In genomic region chr1:221753828-221754188, GRCh38 we compare ENCODE assay signal across 10 cellular contexts. TPM values are rescaled to one million over a fixed set of nuclear protein-coding genes. Genes with fewer than 3 reads are reported as not detected.
DNase-seq lines count a peak whose midpoint lies in the region; ATAC-seq and TF ChIP-seq lines count a peak whose summit lies in the region.
"Had no signal": no experiment of that assay in that cellular context is flagged by ENCODE, and none has a peak within 500 bp of the region (broad histone marks: within the 10 kb centered on the region; RNA-seq: fewer than 3 reads in every experiment).

No MANE protein-coding gene starts in this region.

- H3K4me1 ChIP-seq in PC-3 (ENCODE audit: insufficient read depth, low read length): no peaks in the 10 kb centered on the region
- H3K4me1 ChIP-seq: colonic mucosa, SJCRH30 had no signal

- no peak overlapping the region for H2AFZ ChIP-seq in PC-3 (ENCODE audit: low read length)

- no TSS peak for BruUV-seq in PC-3 (replicated peaks; lab: Mats Ljungman, UMichigan)

- no peaks in the 10 kb centered on the region for H3K36me3 Mint-ChIP-seq in activated naive CD4-positive, alpha-beta T cell treated with anti-CD3 and anti-CD28 coated beads for 36 hours (ENCODE audit: low read depth)
- peaks cover 5% of the 10 kb centered on the region for H3K36me3 Mint-ChIP-seq in stimulated activated effector memory CD8-positive, alpha-beta T cell treated with anti-CD3 and anti-CD28 coated beads, Interleukin-12 subunit alpha, Interleukin-12 subunit beta, amount 100 ng/mL, for 72 hours

- H3K9me3 ChIP-seq in PC-3 (ENCODE audit: low read length): no peaks in the 10 kb centered on the region
- H3K9me3 ChIP-seq: colonic mucosa, SJCRH30 had no signal

- no peak overlapping the region for H3K27ac ChIP-seq in PC-3 (ENCODE audit: low read length)
- H3K27ac ChIP-seq: colonic mucosa, SJCRH30 had no signal

- peak overlapping the region; percentile 82 for H3K27ac Mint-ChIP-seq in activated naive CD4-positive, alpha-beta T cell treated with anti-CD3 and anti-CD28 coated beads for 36 hours
- peak overlapping the region; percentile 56 for H3K27ac Mint-ChIP-seq in stimulated activated effector memory CD8-positive, alpha-beta T cell treated with anti-CD3 and anti-CD28 coated beads, Interleukin-12 subunit alpha, Interleukin-12 subunit beta, amount 100 ng/mL, for 72 hours

- no peaks in the 10 kb centered on the region for H3K79me2 ChIP-seq in PC-3 (ENCODE audit: low read length)

- 0 out of 2 replicates have a peak, but pooled peaks cover 4% of the 10 kb centered on the region for H3K9me2 ChIP-seq in PC-3 (replicated peaks; ENCODE audit: low read length)

- H3K27me3 Mint-ChIP-seq in activated naive CD4-positive, alpha-beta T cell treated with anti-CD3 and anti-CD28 coated beads for 36 hours (ENCODE audit: low read depth): peaks cover 2% of the 10 kb centered on the region

- H3K4me2 ChIP-seq in PC-3 (ENCODE audit: low read length): no peak overlapping the region

- peaks cover 37% of the 10 kb centered on the region for H3K4me1 Mint-ChIP-seq in activated naive CD4-positive, alpha-beta T cell treated with anti-CD3 and anti-CD28 coated beads for 36 hours (ENCODE audit: low read depth)
- peaks cover 42% of the 10 kb centered on the region for H3K4me1 Mint-ChIP-seq in stimulated activated effector memory CD8-positive, alpha-beta T cell treated with anti-CD3 and anti-CD28 coated beads, Interleukin-12 subunit alpha, Interleukin-12 subunit beta, amount 100 ng/mL, for 72 hours

- no peak overlapping the region for H3K4me3 Mint-ChIP-seq in activated naive CD4-positive, alpha-beta T cell treated with anti-CD3 and anti-CD28 coated beads for 36 hours
- peak overlapping the region; percentile 53 for H3K4me3 Mint-ChIP-seq in stimulated activated effector memory CD8-positive, alpha-beta T cell treated with anti-CD3 and anti-CD28 coated beads, Interleukin-12 subunit alpha, Interleukin-12 subunit beta, amount 100 ng/mL, for 72 hours

- CTCF ChIA-PET in activated naive CD4-positive, alpha-beta T cell treated with anti-CD3 and anti-CD28 coated beads for 36 hours (lab: Charles Lee): no interaction called here
- CTCF ChIA-PET in PC-3 (lab: Charles Lee): no interaction called here

- no peaks in the 10 kb centered on the region for H3F3A ChIP-seq in PC-3 (ENCODE audit: low read length, unreplicated experiment)

- POLR2A ChIA-PET in PC-3 (lab: Charles Lee; ENCODE audit: unreplicated experiment): no interaction called here

- no peaks in the 10 kb centered on the region for H3K27me3 ChIP-seq in PC-3 (ENCODE audit: low read length)
- H3K27me3 ChIP-seq: colonic mucosa, SJCRH30 had no signal

- TF ChIP-seq CTCF in PC-3 (conservative IDR thresholded peaks at IDR 0.05; ENCODE audit: low read depth, low read length): no peak

- no peak overlapping the region for H3K9ac ChIP-seq in PC-3 (ENCODE audit: low read length)

- DNase-seq in activated naive CD4-positive, alpha-beta T cell treated with anti-CD3 and anti-CD28 coated beads for 36 hours: no peak
- no peak for DNase-seq in activated naive CD4-positive, alpha-beta T cell treated with anti-CD3 and anti-CD28 coated beads, Interleukin-2, amount 50 U/mL, for 16 hours
- no peak for DNase-seq in stimulated activated effector memory CD8-positive, alpha-beta T cell treated with anti-CD3 and anti-CD28 coated beads, Interleukin-12 subunit alpha, Interleukin-12 subunit beta, amount 100 ng/mL, for 72 hours (ENCODE audit: low spot score in 2 of 2)
- DNase-seq in NCI-H146 treated with DMSO at 0.1 percent for 48 hours (lab: John Stamatoyannopoulos, UW; ENCODE audit: unreplicated experiment) (no peak), NCI-H1417 treated with DMSO at 0.1 percent for 48 hours (lab: John Stamatoyannopoulos, UW) (no peak), PC-3 (no peak)
- DNase-seq: colonic mucosa, SJCRH30 had no signal

- intact Hi-C loops in activated naive CD4-positive, alpha-beta T cell treated with anti-CD3 and anti-CD28 coated beads for 36 hours (cut with micrococcal nuclease): loop anchor here (1.0 kb wide), 10 partner anchors 23 to 314 kb away; no protein-coding TSS in a partner anchor
- intact Hi-C loops in PC-3 (cut with micrococcal nuclease): no loop called here

- H3K9me3 Mint-ChIP-seq in activated naive CD4-positive, alpha-beta T cell treated with anti-CD3 and anti-CD28 coated beads for 36 hours: no peaks in the 10 kb centered on the region
- peaks cover 2% of the 10 kb centered on the region for H3K9me3 Mint-ChIP-seq in stimulated activated effector memory CD8-positive, alpha-beta T cell treated with anti-CD3 and anti-CD28 coated beads, Interleukin-12 subunit alpha, Interleukin-12 subunit beta, amount 100 ng/mL, for 72 hours

- H3K36me3 ChIP-seq in PC-3 (ENCODE audit: low read depth, low read length): no peaks in the 10 kb centered on the region
- H3K36me3 ChIP-seq: colonic mucosa, SJCRH30 had no signal

- no peaks in the 10 kb centered on the region for H4K20me1 ChIP-seq in PC-3 (ENCODE audit: low read length)

- peak; percentile 8 for ATAC-seq in HG02571 (IDR thresholded peaks at IDR 0.05; ENCODE audit: unreplicated experiment)
- peak; percentile 25 for ATAC-seq in HG03439 (IDR thresholded peaks at IDR 0.05; ENCODE audit: unreplicated experiment)
- peak; percentile 40 for ATAC-seq in stimulated activated effector memory CD8-positive, alpha-beta T cell treated with anti-CD3 and anti-CD28 coated beads, Interleukin-12 subunit alpha, Interleukin-12 subunit beta, amount 100 ng/mL, for 72 hours
- ATAC-seq in PC-3: no peak

- no peak overlapping the region for H3K4me3 ChIP-seq in PC-3 (ENCODE audit: low read length)
- H3K4me3 ChIP-seq: colonic mucosa, SJCRH30 had no signal

RNA-seq across cellular contexts. Expression of gene DUSP10, which starts 11.9 kb away (rescaled TPM):
- total RNA-seq in activated naive CD4-positive, alpha-beta T cell treated with anti-CD3 and anti-CD28 coated beads for 36 hours: 1 to 10 TPM; 9.1 TPM
- 5.1 and 6.2 TPM in 2 replicates for total RNA-seq in PC-3 (2014; rRNA removed)
